In genomic region chr6:86193821-86194220, GRCh38 we compare ENCODE assay signal across 21 cellular contexts.
DNase-seq lines count a peak whose midpoint lies in the region; ATAC-seq lines count a peak whose summit lies in the region.
"Had no signal": no experiment of that assay in that cellular context is flagged by ENCODE, and none has a peak within 500 bp of the region (broad histone marks: within the 10 kb centered on the region; RNA-seq: fewer than 3 reads in every experiment).

No MANE protein-coding gene starts in this region.

- DNase-seq in NCI-H2171 treated with DMSO at 0.1 percent for 48 hours (lab: John Stamatoyannopoulos, UW) (peak; percentile 70), NCI-H2171 (lab: John Stamatoyannopoulos, UW) (no peak), NCI-H146 (lab: John Stamatoyannopoulos, UW) (peak; percentile 56), NCI-H748 treated with DMSO at 0.1 percent for 48 hours (lab: John Stamatoyannopoulos, UW) (peak; percentile 9), cerebellar nuclear complex (lab: John Stamatoyannopoulos, UW) (peak; percentile 20 to 64), cortex of kidney (lab: John Stamatoyannopoulos, UW) (no peak)
- DNase-seq in activated CD4-positive, alpha-beta T cell treated with anti-CD3 and anti-CD28 coated beads for 48 hours, result no peak
- DNase-seq: 8988T; Caco-2; CD4-positive, alpha-beta memory T cell; GDM1; MG63; NCI-H1694; NCI-H2107; NCI-H2227 treated with DMSO at 0.1 percent for 48 hours; NCI-H526; Peyer's patch; T-cell had no signal

- ATAC-seq in HG03159 (IDR thresholded peaks at IDR 0.05; ENCODE audit: unreplicated experiment), result no peak
- ATAC-seq: HCT116, K562, T-cell had no signal

Comparison
In these comparisons a context has a peak if more than half of its experiments do, and no peak if none do; other contexts are left out.
1. DNase-seq: peak in NCI-H2171 treated with DMSO at 0.1 percent for 48 hours (single experiment), NCI-H146 (single experiment), NCI-H748 treated with DMSO at 0.1 percent for 48 hours (single experiment) and cerebellar nuclear complex (2 of 2); none in NCI-H2171 (single experiment), cortex of kidney (single experiment) and activated CD4-positive, alpha-beta T cell treated with anti-CD3 and anti-CD28 coated beads for 48 hours (single experiment).